In the genomic region with DNA sequence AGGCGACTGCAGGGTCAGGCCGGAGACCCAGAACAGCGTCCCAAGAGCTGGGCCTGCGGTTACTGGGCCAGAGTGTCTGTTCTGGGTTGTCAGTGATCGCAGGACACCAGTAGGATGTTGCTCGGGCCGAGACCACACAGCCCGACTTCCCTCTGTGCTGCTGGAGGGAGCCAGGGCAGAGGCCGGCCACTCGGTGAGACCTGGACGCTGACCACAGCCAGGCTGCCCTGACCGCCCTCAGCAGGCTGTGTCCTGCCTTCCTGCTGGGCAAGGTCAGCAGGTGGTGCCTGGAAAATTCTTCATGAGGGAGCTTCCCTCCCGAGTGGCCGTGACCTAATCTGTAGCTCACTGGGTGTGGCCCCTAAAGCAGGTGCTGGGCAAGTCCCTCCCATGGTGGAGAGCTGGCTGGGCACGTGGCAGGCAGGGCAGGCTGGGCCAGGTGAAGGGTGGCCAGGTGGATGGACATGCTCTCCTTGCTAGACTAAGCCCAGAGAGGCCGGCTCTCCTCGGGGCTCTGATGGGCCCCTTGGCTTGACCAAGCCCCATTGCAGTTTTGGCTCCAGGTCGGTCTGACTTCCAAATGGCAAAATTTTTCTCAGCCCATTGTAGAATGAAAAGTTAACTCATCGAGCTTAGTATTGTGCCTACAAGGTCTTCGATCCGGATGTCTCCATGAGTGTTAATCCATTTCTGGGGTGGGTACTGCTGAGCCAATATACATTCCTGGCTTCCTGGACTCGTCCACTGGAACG, we compare ENCODE assay signal across 12 cellular contexts. TPM values are rescaled to one million over a fixed set of nuclear protein-coding genes. Genes with fewer than 3 reads are reported as not detected.
A peak's percentile ranks its signal among the peaks of the same experiment; 100 is the strongest.
DNase-seq lines count a peak whose midpoint lies in the region; FAIRE-seq and TF ChIP-seq lines count a peak whose summit lies in the region.
"Had no signal": no experiment of that assay in that cellular context is flagged by ENCODE, and none has a peak within 500 bp of the region (broad histone marks: within the 10 kb centered on the region; RNA-seq: fewer than 3 reads in every experiment).

No MANE protein-coding gene starts in this region.

- H3K9ac ChIP-seq in KMS-11, result no peak overlapping the region

- FAIRE-seq in D721Med (lab: Jason Lieb, UNC), result no peak

- peak overlapping the region; percentile 94; the same call in 1 of the 2 replicates for H3K4me2 ChIP-seq in KMS-11

- DNase-seq in NCI-H146 (lab: John Stamatoyannopoulos, UW) (peak; percentile 31), NCI-H146 treated with DMSO at 0.1 percent for 48 hours (lab: John Stamatoyannopoulos, UW; ENCODE audit: unreplicated experiment) (no peak), posterior vena cava (ENCODE audit: low spot score) (peak; percentile 73), NCI-H510A treated with DMSO at 0.1 percent for 48 hours (lab: John Stamatoyannopoulos, UW) (no peak), HCEC 1CT (no peak), D721Med (ENCODE audit: insufficient read length, low spot score) (no peak)
- DNase-seq: activated naive CD4-positive, alpha-beta T cell treated with Interleukin-2 at 50 U/mL for 16 hours; T-helper 17 cell; testis had no signal

- 0 out of 2 replicates have a peak, but pooled peaks cover 9% of the 10 kb centered on the region for H4K20me1 ChIP-seq in KMS-11 (ENCODE audit: insufficient read depth)

- H3K27me3 ChIP-seq in KMS-11 (ENCODE audit: insufficient read depth, low read depth), result peaks cover 14% of the 10 kb centered on the region
- H3K27me3 ChIP-seq: testis had no signal

- TF ChIP-seq CTCF in KMS-11 (conservative IDR thresholded peaks at IDR 0.05; ENCODE audit: low read depth, low read length) (no peak), D721Med (IDR thresholded peaks at IDR 0.05; ENCODE audit: insufficient read depth, missing control alignments) (no peak)

- H3K4me3 ChIP-seq in KMS-11 (IDR thresholded peaks at IDR 0.05; ENCODE audit: insufficient read depth, low read depth, low read length), result no peak overlapping the region

- intact Hi-C loops in posterior vena cava (cut with DNase I), result no loop called here

- H3K79me2 ChIP-seq in KMS-11 (ENCODE audit: insufficient read depth, low read depth), result peaks cover 64% of the 10 kb centered on the region

- no peak overlapping the region for H3K27ac ChIP-seq in KMS-11
- H3K27ac ChIP-seq in cingulate gyrus (ENCODE audit: low read depth, low read length), result peak overlapping the region; percentile 54
- H3K27ac ChIP-seq: 22Rv1 had no signal

- no peak overlapping the region for H2AFZ ChIP-seq in KMS-11 (ENCODE audit: low read depth)

- no peaks in the 10 kb centered on the region for H3K36me3 ChIP-seq in KMS-11 (ENCODE audit: insufficient read depth)

- H3K4me1 ChIP-seq in KMS-11 (ENCODE audit: low read depth, poor library complexity, severe bottlenecking), result peaks cover 60% of the 10 kb centered on the region

RNA-seq across cellular contexts. Expression of a gene that starts 1.9 kb away (rescaled TPM):
- total RNA-seq in posterior vena cava, result 10 to 100 TPM; 14.7 to 15.2 TPM

Comparison
In these comparisons a context has a peak if more than half of its experiments do, and no peak if none do; other contexts are left out.
1. DNase-seq: peak in NCI-H146 (single experiment) and posterior vena cava (single experiment); none in NCI-H146 treated with DMSO at 0.1 percent for 48 hours (single experiment), NCI-H510A treated with DMSO at 0.1 percent for 48 hours (single experiment), HCEC 1CT (single experiment) and D721Med (single experiment).